Comparison of ENCODE assay signal across 32 cellular contexts in genomic region chr9:98064623-98065392, GRCh38. TPM values are rescaled to one million over a fixed set of nuclear protein-coding genes. Genes with fewer than 3 reads are reported as not detected.
A peak's percentile ranks its signal among the peaks of the same experiment; 100 is the strongest.
DNase-seq lines count a peak whose midpoint lies in the region; ATAC-seq and TF ChIP-seq lines count a peak whose summit lies in the region.
"Had no signal": no experiment of that assay in that cellular context is flagged by ENCODE, and none has a peak within 500 bp of the region (broad histone marks: within the 10 kb centered on the region; RNA-seq: fewer than 3 reads in every experiment).

No MANE protein-coding gene starts in this region.

- peaks cover 40% of the 10 kb centered on the region for H3K36me3 Mint-ChIP-seq in WTC11
- peaks cover 15% of the 10 kb centered on the region for H3K36me3 Mint-ChIP-seq in progenitor cell of endocrine pancreas (ENCODE audit: insufficient read depth)

- TF ChIP-seq POLR2A in testis (IDR thresholded peaks at IDR 0.05), result no peak

- no peaks in the 10 kb centered on the region for H3K27me3 Mint-ChIP-seq in WTC11 (ENCODE audit: low read depth)
- H3K27me3 Mint-ChIP-seq in progenitor cell of endocrine pancreas, result no peaks in the 10 kb centered on the region
- H3K27me3 Mint-ChIP-seq: activated CD8-positive, alpha-beta T cell treated with anti-CD3 and anti-CD28 coated beads for 36 hours; CD4-positive, CD25-positive, alpha-beta regulatory T cell; type B pancreatic cell had no signal

- no peaks in the 10 kb centered on the region for H3K9me3 ChIP-seq in testis
- H3K9me3 ChIP-seq: adrenal gland, psoas muscle had no signal

- DNase-seq in NCI-H1092 treated with DMSO at 0.1 percent for 48 hours (lab: John Stamatoyannopoulos, UW), result peak; percentile 9
- DNase-seq in NCI-H1092 (lab: John Stamatoyannopoulos, UW), result no peak
- DNase-seq in WTC11 (ENCODE audit: low spot score), result no peak
- DNase-seq in islet precursor cell, result peak; percentile 19
- peak; percentile 53 for DNase-seq in testis
- DNase-seq in foreskin fibroblast, result no peak
- no peak for DNase-seq in progenitor cell of endocrine pancreas (ENCODE audit: low spot score, unreplicated experiment)
- no peak for DNase-seq in MV-4-11 (lab: John Stamatoyannopoulos, UW)
- DNase-seq: 8988T; activated CD4-positive, alpha-beta T cell treated with anti-CD3 and anti-CD28 coated beads for 1 hour; activated CD8-positive, alpha-beta memory T cell treated with anti-CD3 and anti-CD28 coated beads, Interleukin-2, amount 50 U/mL, for 48 hours; activated CD8-positive, alpha-beta T cell treated with anti-CD3 and anti-CD28 coated beads for 36 hours; activated naive CD4-positive, alpha-beta T cell treated with anti-CD3 and anti-CD28 coated beads for 36 hours; brain microvascular endothelial cell; CD4-positive, CD25-positive, alpha-beta regulatory T cell; immature natural killer cell; mammary epithelial cell; NCI-H1417 treated with DMSO at 0.1 percent for 48 hours; NCI-H2029 treated with DMSO at 0.1 percent for 48 hours; NCI-H226; NCI-H526 treated with DMSO at 0.1 percent for 48 hours; psoas muscle; substantia nigra had no signal

- H3K9me3 Mint-ChIP-seq in WTC11 (no peaks in the 10 kb centered on the region), progenitor cell of endocrine pancreas (ENCODE audit: low read depth) (no peaks in the 10 kb centered on the region)
- H3K9me3 Mint-ChIP-seq: activated CD8-positive, alpha-beta T cell treated with anti-CD3 and anti-CD28 coated beads for 36 hours; activated naive CD4-positive, alpha-beta T cell treated with anti-CD3 and anti-CD28 coated beads for 36 hours; activated T-helper 1 cell treated with anti-CD3 and anti-CD28 coated beads, Interleukin-12 subunit alpha, Interleukin-12 subunit beta, Interleukin-2, Interleukin-4 antibody, amounts not matched to agents 30 ng/mL and 10 ng/mL and 1 ng/mL, durations not matched to agents 14 hours and 24 hours and 36 hours; CD4-positive, CD25-positive, alpha-beta regulatory T cell; immature natural killer cell; neural progenitor cell; stimulated activated effector memory CD8-positive, alpha-beta T cell treated with anti-CD3 and anti-CD28 coated beads, Interleukin-12 subunit alpha, Interleukin-12 subunit beta, amount 100 ng/mL, for 72 hours; T-helper 1 cell treated with Interleukin-12 subunit alpha and Interleukin-12 subunit beta and Interleukin-4 antibody, amounts not matched to agents 30 μg/mL and 1 μg/mL, for 36 hours; type B pancreatic cell had no signal

- H3K27ac Mint-ChIP-seq in WTC11, result 0 out of 2 replicates have a peak overlapping the region, but pooled peaks have one; percentile 23
- no peak overlapping the region for H3K27ac Mint-ChIP-seq in progenitor cell of endocrine pancreas
- H3K27ac Mint-ChIP-seq: activated CD8-positive, alpha-beta T cell treated with anti-CD3 and anti-CD28 coated beads for 36 hours; activated naive CD4-positive, alpha-beta T cell treated with anti-CD3 and anti-CD28 coated beads for 36 hours; activated T-helper 1 cell treated with anti-CD3 and anti-CD28 coated beads, Interleukin-12 subunit alpha, Interleukin-12 subunit beta, Interleukin-2, Interleukin-4 antibody, amounts not matched to agents 30 ng/mL and 10 ng/mL and 1 ng/mL, durations not matched to agents 14 hours and 24 hours and 36 hours; neural progenitor cell; T-helper 1 cell treated with Interleukin-12 subunit alpha and Interleukin-12 subunit beta and Interleukin-4 antibody, amounts not matched to agents 30 μg/mL and 1 μg/mL, for 36 hours; type B pancreatic cell had no signal

- H3K27me3 ChIP-seq in testis, result no peaks in the 10 kb centered on the region
- H3K27me3 ChIP-seq: adrenal gland, brain microvascular endothelial cell, neural progenitor cell had no signal

- POLR2A ChIA-PET in WTC11 (lab: Charles Lee), result no interaction called here

- H3K4me1 Mint-ChIP-seq in WTC11, result no peaks in the 10 kb centered on the region
- H3K4me1 Mint-ChIP-seq in progenitor cell of endocrine pancreas (ENCODE audit: low read depth), result no peaks in the 10 kb centered on the region
- H3K4me1 Mint-ChIP-seq: immature natural killer cell, neural progenitor cell had no signal

- no peak for TF ChIP-seq CTCF in WTC11 (IDR thresholded peaks at IDR 0.05)
- no peak for TF ChIP-seq CTCF in testis (IDR thresholded peaks at IDR 0.05)
- TF ChIP-seq CTCF in foreskin fibroblast (IDR thresholded peaks at IDR 0.05; ENCODE audit: low read depth, low read length), result no peak
- TF ChIP-seq CTCF in progenitor cell of endocrine pancreas (IDR thresholded peaks at IDR 0.05; ENCODE audit: unreplicated experiment), result no peak

- H3K27ac ChIP-seq in testis, result no peak overlapping the region
- H3K27ac ChIP-seq: adrenal gland, brain microvascular endothelial cell, neural progenitor cell, psoas muscle had no signal

- no peak overlapping the region for H3K4me3 Mint-ChIP-seq in WTC11
- H3K4me3 Mint-ChIP-seq in progenitor cell of endocrine pancreas (ENCODE audit: low read depth), result no peak overlapping the region
- H3K4me3 Mint-ChIP-seq: activated CD8-positive, alpha-beta T cell treated with anti-CD3 and anti-CD28 coated beads for 36 hours; activated naive CD4-positive, alpha-beta T cell treated with anti-CD3 and anti-CD28 coated beads for 36 hours; activated T-helper 1 cell treated with anti-CD3 and anti-CD28 coated beads, Interleukin-12 subunit alpha, Interleukin-12 subunit beta, Interleukin-2, Interleukin-4 antibody, amounts not matched to agents 30 ng/mL and 10 ng/mL and 1 ng/mL, durations not matched to agents 14 hours and 24 hours and 36 hours; immature natural killer cell; neural progenitor cell; stimulated activated effector memory CD8-positive, alpha-beta T cell treated with anti-CD3 and anti-CD28 coated beads, Interleukin-12 subunit alpha, Interleukin-12 subunit beta, amount 100 ng/mL, for 72 hours; T-helper 1 cell treated with Interleukin-12 subunit alpha and Interleukin-12 subunit beta and Interleukin-4 antibody, amounts not matched to agents 30 μg/mL and 1 μg/mL, for 36 hours; type B pancreatic cell had no signal

- H3K4me1 ChIP-seq in testis, result no peaks in the 10 kb centered on the region
- H3K4me1 ChIP-seq: adrenal gland, neural progenitor cell, psoas muscle had no signal

- H3K4me3 ChIP-seq in testis, result no peak overlapping the region
- H3K4me3 ChIP-seq in foreskin fibroblast (ENCODE audit: low read depth in 1 of 2, low read length in 2 of 2), result no peak overlapping the region
- H3K4me3 ChIP-seq: adrenal gland, K562, neural progenitor cell, psoas muscle had no signal

- WGBS in testis, 2 donors, result 68 to 78% methylated on average over 8 of the region's 8 CpGs

- ATAC-seq in WTC11, result no peak
- ATAC-seq: activated CD8-positive, alpha-beta T cell treated with anti-CD3 and anti-CD28 coated beads for 36 hours; psoas muscle; Right ventricle myocardium inferior; SK-N-SH treated with all-trans-retinoic acid at 6 μM for 48 hours; stimulated activated effector memory CD8-positive, alpha-beta T cell treated with anti-CD3 and anti-CD28 coated beads, Interleukin-12 subunit alpha, Interleukin-12 subunit beta, amount 100 ng/mL, for 72 hours had no signal

- CTCF ChIA-PET in WTC11 (lab: Charles Lee), result interaction anchor here (0.6 kb wide), 1 partner anchor 179 kb away, joined by 3 read pairs; no protein-coding TSS in a partner anchor

- intact Hi-C loops in testis (cut with DNase I; ENCODE audit: low total_unique reads), result no loop called here

- H3K36me3 ChIP-seq in testis (ENCODE audit: low read depth, missing control alignments), result no peaks in the 10 kb centered on the region
- H3K36me3 ChIP-seq: neural progenitor cell had no signal

TF ChIP-seq in WTC11, 78 proteins besides CTCF, POLR2A, EP300 and RAD21 (continues in another document):
- no peak for TF ChIP-seq USF1 (CRISPR knock-in tag; IDR thresholded peaks at IDR 0.05)
- TF ChIP-seq ZNF263 (CRISPR knock-in tag; IDR thresholded peaks at IDR 0.05; ENCODE audit: low read depth), result no peak
- no peak for TF ChIP-seq MAX (CRISPR knock-in tag; IDR thresholded peaks at IDR 0.05)
- TF ChIP-seq GABPB1 (CRISPR knock-in tag; IDR thresholded peaks at IDR 0.05), result no peak
- no peak for TF ChIP-seq FOXP4 (CRISPR knock-in tag; IDR thresholded peaks at IDR 0.05)
- TF ChIP-seq JUN (CRISPR knock-in tag; IDR thresholded peaks at IDR 0.05), result no peak
- no peak for TF ChIP-seq ZMAT4 (CRISPR knock-in tag; IDR thresholded peaks at IDR 0.05)

RNA-seq across cellular contexts. Expression of gene NANS, which starts 8.3 kb away (rescaled TPM):
- total RNA-seq in WTC11 (2021), result 57.9 to 66.7 TPM (median 61.3 TPM) in 3 replicates
- 10 to 100 TPM; 66.5 to 82.5 TPM for total RNA-seq in testis
- 34.7 TPM for polyA plus RNA-seq in testis (ENCODE audit: insufficient read depth, low read depth, low replicate concordance)
- 31.9 and 33.8 TPM in 2 replicates for total RNA-seq in progenitor cell of endocrine pancreas

RNA-seq across cellular contexts. Expression of gene TRIM14, which starts 54.2 kb away (rescaled TPM):
- total RNA-seq in WTC11 (2021), result 11.9 to 18.4 TPM (median 18.2 TPM) in 3 replicates
- total RNA-seq in testis, result 10 to 100 TPM; 19.6 to 21.3 TPM
- polyA plus RNA-seq in testis (ENCODE audit: insufficient read depth, low read depth, low replicate concordance), result 17.3 TPM
- total RNA-seq in progenitor cell of endocrine pancreas, result 2.9 and 3.1 TPM in 2 replicates

Comparison
In these comparisons a context has a peak if more than half of its experiments do, and no peak if none do; other contexts are left out.
1. DNase-seq: peak in NCI-H1092 treated with DMSO at 0.1 percent for 48 hours (single experiment), islet precursor cell (single experiment) and testis (single experiment); none in NCI-H1092 (single experiment), WTC11 (single experiment), foreskin fibroblast (0 of 2), progenitor cell of endocrine pancreas (single experiment) and MV-4-11 (single experiment).